9 cellular contexts compared by ENCODE assay signal in genomic region chr14:96253140-96253539, GRCh38.
DNase-seq lines count a peak whose midpoint lies in the region; ATAC-seq and FAIRE-seq lines count a peak whose summit lies in the region.
"Had no signal": no experiment of that assay in that cellular context is flagged by ENCODE, and none has a peak within 500 bp of the region (broad histone marks: within the 10 kb centered on the region; RNA-seq: fewer than 3 reads in every experiment).

No MANE protein-coding gene starts in this region.

- H3K4me3 ChIP-seq in adipocyte (ENCODE audit: low read length): no peak overlapping the region

- H3K9me3 ChIP-seq in adipocyte (ENCODE audit: control insufficient read depth, low read length): no peaks in the 10 kb centered on the region

- H3K36me3 ChIP-seq in adipocyte (ENCODE audit: control insufficient read depth, insufficient read depth, low read length, severe bottlenecking): no peaks in the 10 kb centered on the region

- ATAC-seq in activated CD4-positive, CD25-positive, alpha-beta regulatory T cell treated with anti-CD3 and anti-CD28 coated beads, Interleukin-2, amount 50 U/mL, for 24 hours: no peak
- ATAC-seq in GM18868 (IDR thresholded peaks at IDR 0.05; ENCODE audit: unreplicated experiment): no peak

- FAIRE-seq in urothelium cell line (lab: Jason Lieb, UNC): no peak

- peak; percentile 74 for DNase-seq in NCI-H345 treated with DMSO at 0.1 percent for 48 hours (lab: John Stamatoyannopoulos, UW; ENCODE audit: unreplicated experiment)
- DNase-seq in NCI-H345 (lab: John Stamatoyannopoulos, UW): no peak
- peak; percentile 92 for DNase-seq in adipocyte (ENCODE audit: low read depth)
- DNase-seq in islet precursor cell: peak; percentile 93
- peak; percentile 74 for DNase-seq in urothelium cell line (ENCODE audit: low spot score)
- DNase-seq in T1000 (lab: John Stamatoyannopoulos, UW): no peak
- DNase-seq: NCI-H1417 treated with DMSO at 0.1 percent for 48 hours had no signal

- peaks cover 50% of the 10 kb centered on the region for H3K4me1 ChIP-seq in adipocyte (ENCODE audit: control insufficient read depth, insufficient read depth, low read length)

- H3K9ac ChIP-seq in adipocyte (ENCODE audit: low read length): peak overlapping the region; percentile 43

- H3K27me3 ChIP-seq in adipocyte (replicated peaks; ENCODE audit: control insufficient read depth, insufficient read depth, low read length): no peaks in the 10 kb centered on the region

Comparison
In these comparisons a context has a peak if more than half of its experiments do, and no peak if none do; other contexts are left out.
1. DNase-seq: peak in NCI-H345 treated with DMSO at 0.1 percent for 48 hours (single experiment), adipocyte (single experiment), islet precursor cell (single experiment) and urothelium cell line (single experiment); none in NCI-H345 (single experiment) and T1000 (single experiment).